ENCODE assay signal across 8 cellular contexts in the genomic region with DNA sequence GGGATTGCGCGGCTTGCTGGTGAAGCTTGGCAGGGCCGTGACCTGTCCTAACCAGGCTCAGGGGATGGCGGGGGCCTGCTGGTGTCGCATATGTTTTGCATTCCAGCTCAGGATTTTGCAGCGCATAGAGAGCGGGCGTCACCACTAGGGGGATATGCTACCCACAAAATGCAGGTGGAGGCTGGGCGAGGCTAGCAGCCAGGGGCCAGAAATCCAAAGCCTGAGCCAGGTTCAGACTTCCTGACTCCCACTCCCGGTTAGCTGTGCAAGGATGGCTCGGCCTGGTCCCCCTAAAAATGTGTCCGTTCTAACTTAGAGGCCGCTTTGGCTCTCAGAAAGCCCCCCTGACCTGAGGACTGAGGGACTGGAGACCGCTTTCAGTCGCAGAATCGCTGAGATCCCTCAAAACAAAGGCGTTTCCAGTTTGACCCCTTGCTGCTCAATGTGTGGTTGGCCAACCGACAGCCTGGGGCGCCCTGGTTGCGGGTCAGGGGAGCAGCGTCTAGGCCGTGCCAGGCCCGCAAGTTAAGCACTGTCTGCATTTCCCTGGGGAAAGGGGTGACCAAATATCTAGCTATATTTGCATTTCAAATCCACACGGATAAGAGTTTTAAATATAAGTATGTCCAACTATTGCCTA.
DNase-seq lines count a peak whose midpoint lies in the region; ATAC-seq, FAIRE-seq and TF ChIP-seq lines count a peak whose summit lies in the region.

No MANE protein-coding gene starts in this region.

- H3K4me3 ChIP-seq in kidney (ENCODE audit: low read length in 2 of 2) (peak overlapping the region in 1 of 2 donors; percentile 60), upper lobe of right lung (peak overlapping the region; percentile 63)

- H3K27ac ChIP-seq in kidney (ENCODE audit: low read depth in 2 of 2, low read length in 2 of 2) (peak overlapping the region in 1 of 2 donors; percentile 22), upper lobe of right lung (peak overlapping the region; percentile 83)

- intact Hi-C loops in activated T-helper 1 cell treated with anti-CD3 and anti-CD28 coated beads, Interleukin-12 subunit alpha, Interleukin-12 subunit beta, Interleukin-2, Interleukin-4 antibody, amounts not matched to agents 30 ng/mL and 10 ng/mL and 1 ng/mL, durations not matched to agents 14 hours and 24 hours and 36 hours (cut with micrococcal nuclease): loop anchor here (1.0 to 10.0 kb wide), 6 partner anchors 18 to 168 kb away; no protein-coding TSS in a partner anchor
- intact Hi-C loops in kidney (cut with DNase I) (no loop called here), upper lobe of right lung (cut with DNase I) (no loop called here), left colon (cut with DNase I, micrococcal nuclease) (no loop called here)

- H3K4me1 ChIP-seq in kidney (ENCODE audit: control insufficient read depth in 1 of 2, insufficient read depth in 1 of 2, low read depth in 1 of 2, low read length in 2 of 2): no peaks in the 10 kb centered on the region
- no peaks in the 10 kb centered on the region for H3K4me1 ChIP-seq in upper lobe of right lung

- no peaks in the 10 kb centered on the region for H3K9me3 ChIP-seq in kidney (ENCODE audit: control insufficient read depth in 1 of 2, low read length in 2 of 2)
- no peaks in the 10 kb centered on the region for H3K9me3 ChIP-seq in upper lobe of right lung

- DNase-seq in Caki2 (ENCODE audit: low read depth): peak; percentile 48
- no peak for DNase-seq in activated T-helper 1 cell treated with anti-CD3 and anti-CD28 coated beads, Interleukin-12 subunit alpha, Interleukin-12 subunit beta, Interleukin-2, Interleukin-4 antibody, amounts not matched to agents 30 ng/mL and 10 ng/mL and 1 ng/mL, durations not matched to agents 14 hours and 24 hours and 36 hours (ENCODE audit: low spot score)
- no peak for DNase-seq in kidney
- DNase-seq in upper lobe of right lung: peak; percentile 79
- DNase-seq in HK-2 (ENCODE audit: unreplicated experiment): no peak
- DNase-seq in left colon: no peak
- DNase-seq in HuH-7 (ENCODE audit: low spot score): no peak

- H3K4me3 Mint-ChIP-seq in activated T-helper 1 cell treated with anti-CD3 and anti-CD28 coated beads, Interleukin-12 subunit alpha, Interleukin-12 subunit beta, Interleukin-2, Interleukin-4 antibody, amounts not matched to agents 30 ng/mL and 10 ng/mL and 1 ng/mL, durations not matched to agents 14 hours and 24 hours and 36 hours: peak overlapping the region; percentile 93

- peaks cover 10% of the 10 kb centered on the region for H3K4me1 Mint-ChIP-seq in activated T-helper 1 cell treated with anti-CD3 and anti-CD28 coated beads, Interleukin-12 subunit alpha, Interleukin-12 subunit beta, Interleukin-2, Interleukin-4 antibody, amounts not matched to agents 30 ng/mL and 10 ng/mL and 1 ng/mL, durations not matched to agents 14 hours and 24 hours and 36 hours (ENCODE audit: low read depth)

- no peak overlapping the region for H3K9ac ChIP-seq in kidney (ENCODE audit: low read length in 2 of 2)

- H3K36me3 Mint-ChIP-seq in activated T-helper 1 cell treated with anti-CD3 and anti-CD28 coated beads, Interleukin-12 subunit alpha, Interleukin-12 subunit beta, Interleukin-2, Interleukin-4 antibody, amounts not matched to agents 30 ng/mL and 10 ng/mL and 1 ng/mL, durations not matched to agents 14 hours and 24 hours and 36 hours (ENCODE audit: low read depth): peaks cover 12% of the 10 kb centered on the region

- H3K9me3 Mint-ChIP-seq in activated T-helper 1 cell treated with anti-CD3 and anti-CD28 coated beads, Interleukin-12 subunit alpha, Interleukin-12 subunit beta, Interleukin-2, Interleukin-4 antibody, amounts not matched to agents 30 ng/mL and 10 ng/mL and 1 ng/mL, durations not matched to agents 14 hours and 24 hours and 36 hours: no peaks in the 10 kb centered on the region

- H3K27me3 Mint-ChIP-seq in activated T-helper 1 cell treated with anti-CD3 and anti-CD28 coated beads, Interleukin-12 subunit alpha, Interleukin-12 subunit beta, Interleukin-2, Interleukin-4 antibody, amounts not matched to agents 30 ng/mL and 10 ng/mL and 1 ng/mL, durations not matched to agents 14 hours and 24 hours and 36 hours (ENCODE audit: insufficient read depth): no peaks in the 10 kb centered on the region

- ATAC-seq in HG03175 (IDR thresholded peaks at IDR 0.05; ENCODE audit: unreplicated experiment) (peak; percentile 21), upper lobe of right lung (peak; percentile 56), left colon (no peak)

- no peaks in the 10 kb centered on the region for H3K36me3 ChIP-seq in kidney (ENCODE audit: control insufficient read depth in 1 of 2, insufficient read depth in 2 of 2, low read length in 2 of 2)
- H3K36me3 ChIP-seq in upper lobe of right lung: no peaks in the 10 kb centered on the region

- FAIRE-seq in kidney (lab: Jason Lieb, UNC): no peak

- in situ Hi-C loops in Caki2 (cut with HindIII; ENCODE audit: low pct_unique_long_range_greater_than_20kb, low sequenced_read_pairs): no loop called here

- no peaks in the 10 kb centered on the region for H3K27me3 ChIP-seq in upper lobe of right lung

- TF ChIP-seq CTCF in kidney (IDR thresholded peaks at IDR 0.05; ENCODE audit: borderline replicate concordance, extremely low read depth, insufficient read depth): peak; percentile 20
- peak; percentile 42 for TF ChIP-seq CTCF in upper lobe of right lung (IDR thresholded peaks at IDR 0.05)

- H3K27ac Mint-ChIP-seq in activated T-helper 1 cell treated with anti-CD3 and anti-CD28 coated beads, Interleukin-12 subunit alpha, Interleukin-12 subunit beta, Interleukin-2, Interleukin-4 antibody, amounts not matched to agents 30 ng/mL and 10 ng/mL and 1 ng/mL, durations not matched to agents 14 hours and 24 hours and 36 hours: peak overlapping the region; percentile 92

Comparison
In these comparisons a context has a peak if more than half of its experiments do, and no peak if none do; other contexts are left out.
1. DNase-seq: peak in Caki2 (single experiment) and upper lobe of right lung (single experiment); none in activated T-helper 1 cell treated with anti-CD3 and anti-CD28 coated beads, Interleukin-12 subunit alpha, Interleukin-12 subunit beta, Interleukin-2, Interleukin-4 antibody, amounts not matched to agents 30 ng/mL and 10 ng/mL and 1 ng/mL, durations not matched to agents 14 hours and 24 hours and 36 hours (single experiment), kidney (single experiment), HK-2 (single experiment), left colon (0 of 2) and HuH-7 (single experiment).